In genomic region chr21:42455754-42456440, GRCh38 we compare ENCODE assay signal across 17 cellular contexts. TPM values are rescaled to one million over a fixed set of nuclear protein-coding genes. Genes with fewer than 3 reads are reported as not detected.
"Had no signal": no experiment of that assay in that cellular context is flagged by ENCODE, and none has a peak within 500 bp of the region (broad histone marks: within the 10 kb centered on the region; RNA-seq: fewer than 3 reads in every experiment).

No MANE protein-coding gene starts in this region.

- H3K4me3 Mint-ChIP-seq: endodermal cell; stimulated activated naive B cell treated with anti-CD40 and anti-IgM and Interleukin-4, amounts not matched to agents 10 μg/mL and 1 μg/mL and 100 μg/mL, for 72 hours; T-helper 2 cell treated with Interferon-gamma antibody and Interleukin-4, amounts not matched to agents 5 μg/mL and 100 μg/mL, for 36 hours had no signal

- DNase-seq: heart left ventricle; lower lobe of right lung; retina; stimulated activated naive B cell treated with anti-CD40 and anti-IgM and Interleukin-4, amounts not matched to agents 10 μg/mL and 1 μg/mL and 100 μg/mL, for 72 hours; substantia nigra; SW 1271 had no signal

- H3K27ac ChIP-seq: heart left ventricle, lower lobe of right lung, neutrophil, tibial nerve, vagina had no signal

- H3K9me3 ChIP-seq: heart left ventricle, lower lobe of right lung, neutrophil, tibial nerve, vagina had no signal

- H3K4me1 ChIP-seq: lower lobe of right lung, vagina had no signal

- H3K27ac Mint-ChIP-seq: endodermal cell; stimulated activated naive B cell treated with anti-CD40 and anti-IgM and Interleukin-4, amounts not matched to agents 10 μg/mL and 1 μg/mL and 100 μg/mL, for 72 hours had no signal

- H3K9me3 Mint-ChIP-seq: T-helper 2 cell treated with Interferon-gamma antibody and Interleukin-4, amounts not matched to agents 5 μg/mL and 100 μg/mL, for 36 hours had no signal

- ATAC-seq: heart left ventricle; lower lobe of right lung; stimulated activated naive B cell treated with anti-CD40 and anti-IgM and Interleukin-4, amounts not matched to agents 10 μg/mL and 1 μg/mL and 100 μg/mL, for 72 hours had no signal

- H3K4me3 ChIP-seq: heart left ventricle, lower lobe of right lung, tibial nerve, vagina had no signal

- H3K27me3 ChIP-seq: neutrophil, tibial nerve, vagina had no signal

- H3K36me3 ChIP-seq: heart left ventricle, lower lobe of right lung, neutrophil, tibial nerve, vagina had no signal

- H3K36me3 Mint-ChIP-seq: stimulated activated naive B cell treated with anti-CD40 and anti-IgM and Interleukin-4, amounts not matched to agents 10 μg/mL and 1 μg/mL and 100 μg/mL, for 72 hours had no signal

RNA-seq across cellular contexts. Expression of gene RSPH1, which starts 40.1 kb away (rescaled TPM):
- total RNA-seq: dermis microvascular lymphatic vessel endothelial cell, vagina had no signal

RNA-seq across cellular contexts. Expression of gene UBASH3A, which starts 52.2 kb away (rescaled TPM):
- total RNA-seq: astrocyte, bronchial epithelial cell, chondrocyte, dermis microvascular lymphatic vessel endothelial cell, endodermal cell, epithelial cell of proximal tubule, frontal cortex had no signal
